ENCODE assay signal across 6 cellular contexts in genomic region chr19:8307400-8307964, GRCh38. TPM values are rescaled to one million over a fixed set of nuclear protein-coding genes. Genes with fewer than 3 reads are reported as not detected.
DNase-seq lines count a peak whose midpoint lies in the region; ATAC-seq and TF ChIP-seq lines count a peak whose summit lies in the region.

No MANE protein-coding gene starts in this region.

- ATAC-seq in activated T-cell treated with anti-CD3 and anti-CD28 coated beads, Interleukin-2, amount 50 U/mL, for 4 hours: no peak

- DNase-seq in activated T-cell treated with anti-CD3 and anti-CD28 coated beads, Interleukin-2, amount 50 U/mL, for 4 hours: no peak
- no peak for DNase-seq in activated T-cell treated with anti-CD3 and anti-CD28 coated beads for 4 hours
- no peak for DNase-seq in epithelial cell of proximal tubule (ENCODE audit: low read depth)
- DNase-seq in cerebellum (ENCODE audit: low spot score): no peak
- DNase-seq in glomerular visceral epithelial cell (ENCODE audit: extremely low spot score): no peak

- peak overlapping the region; percentile 95 for H3K4me3 Mint-ChIP-seq in activated T-cell treated with anti-CD3 and anti-CD28 coated beads, Interleukin-2, amount 50 U/mL, for 4 hours

- H3K4me1 Mint-ChIP-seq in activated T-cell treated with anti-CD3 and anti-CD28 coated beads, Interleukin-2, amount 50 U/mL, for 4 hours (ENCODE audit: low read depth): peaks cover 32% of the 10 kb centered on the region

- H3K9me3 Mint-ChIP-seq in activated T-cell treated with anti-CD3 and anti-CD28 coated beads, Interleukin-2, amount 50 U/mL, for 4 hours: no peaks in the 10 kb centered on the region

- peaks cover 6% of the 10 kb centered on the region for H3K36me3 Mint-ChIP-seq in activated T-cell treated with anti-CD3 and anti-CD28 coated beads, Interleukin-2, amount 50 U/mL, for 4 hours (ENCODE audit: insufficient read depth)

- H3K4me3 ChIP-seq in epithelial cell of proximal tubule (ENCODE audit: low read depth, low read length) (peak overlapping the region; percentile 72), skin epidermis (peak overlapping the region; percentile 41 to 58 (median 47))

- no peak for TF ChIP-seq CTCF in epithelial cell of proximal tubule (conservative IDR thresholded peaks at IDR 0.05; ENCODE audit: low read depth, low read length)

- no peaks in the 10 kb centered on the region for H3K27me3 Mint-ChIP-seq in activated T-cell treated with anti-CD3 and anti-CD28 coated beads, Interleukin-2, amount 50 U/mL, for 4 hours (ENCODE audit: low read depth)

- peak overlapping the region in 10 of 21 experiments; percentile 19 to 80 (median 65) for H3K27ac ChIP-seq in skin epidermis

RNA-seq across cellular contexts. Expression of gene CD320, which starts 0.7 kb away (rescaled TPM):
- total RNA-seq in activated T-cell treated with anti-CD3 and anti-CD28 coated beads, Interleukin-2, amount 50 U/mL, for 4 hours: 100 to 1,000 TPM; 142 to 175 (median 145) TPM
- total RNA-seq in epithelial cell of proximal tubule (198 and 238 TPM in 2 replicates), cerebellum (13.3 TPM)

RNA-seq across cellular contexts. Expression of gene NDUFA7, which starts 13.7 kb away (rescaled TPM):
- 10 to 100 TPM; 81.8 to 96.8 (median 93.0) TPM for total RNA-seq in activated T-cell treated with anti-CD3 and anti-CD28 coated beads, Interleukin-2, amount 50 U/mL, for 4 hours
- total RNA-seq in epithelial cell of proximal tubule (76.6 and 77.9 TPM in 2 replicates), cerebellum (11.7 TPM)

RNA-seq across cellular contexts. Expression of gene RPS28, which starts 13.8 kb away (rescaled TPM):
- 1,000 to 10,000 TPM; 2,484 to 2,756 (median 2,693) TPM for total RNA-seq in activated T-cell treated with anti-CD3 and anti-CD28 coated beads, Interleukin-2, amount 50 U/mL, for 4 hours
- 459 and 508 TPM in 2 replicates for total RNA-seq in epithelial cell of proximal tubule
- 105 TPM for total RNA-seq in cerebellum

RNA-seq across cellular contexts. Expression of gene KANK3, which starts 35.6 kb away (rescaled TPM):
- total RNA-seq in activated T-cell treated with anti-CD3 and anti-CD28 coated beads, Interleukin-2, amount 50 U/mL, for 4 hours: under 1 TPM in 2 of 3 donors, not detected in 1; 0.41 to 0.43 TPM
- total RNA-seq in epithelial cell of proximal tubule: 0.29 and 2.2 TPM in 2 replicates
- total RNA-seq in cerebellum: 4.5 TPM

RNA-seq across cellular contexts. Expression of gene ANGPTL4, which starts 56.5 kb away (rescaled TPM):
- total RNA-seq in activated T-cell treated with anti-CD3 and anti-CD28 coated beads, Interleukin-2, amount 50 U/mL, for 4 hours: under 1 TPM in 1 of 3 donors, not detected in 2; 0.24 TPM
- 16.6 and 82.0 TPM in 2 replicates for total RNA-seq in epithelial cell of proximal tubule
- 0.91 TPM for total RNA-seq in cerebellum
